Comparison of ENCODE assay signal across 29 cellular contexts in the genomic region with DNA sequence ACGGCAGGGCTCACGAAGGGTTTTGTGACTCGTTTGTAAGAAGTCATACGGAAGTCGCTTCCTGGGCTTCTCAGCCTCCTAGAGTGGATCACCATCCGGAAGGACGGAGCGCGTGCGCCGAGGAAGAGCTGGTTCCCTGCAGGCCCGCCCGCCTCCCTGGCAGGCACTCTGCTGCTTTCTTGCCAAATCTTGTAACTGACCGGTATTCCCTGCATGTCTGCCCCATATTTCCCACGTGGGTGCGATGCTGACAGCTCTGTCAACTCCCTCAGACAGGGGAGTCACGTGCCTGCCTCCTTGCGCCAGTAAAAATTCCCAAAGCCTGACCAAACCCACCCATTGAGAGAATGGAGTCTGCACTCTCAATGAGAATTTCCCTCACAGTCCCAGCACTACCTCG. TPM values are rescaled to one million over a fixed set of nuclear protein-coding genes. Genes with fewer than 3 reads are reported as not detected.
DNase-seq lines count a peak whose midpoint lies in the region; ATAC-seq, FAIRE-seq and TF ChIP-seq lines count a peak whose summit lies in the region.
"Had no signal": no experiment of that assay in that cellular context is flagged by ENCODE, and none has a peak within 500 bp of the region (broad histone marks: within the 10 kb centered on the region; RNA-seq: fewer than 3 reads in every experiment).

No MANE protein-coding gene starts in this region.

- H3K4me1 ChIP-seq in DOHH2 (ENCODE audit: control insufficient read depth, low read length) = peaks cover 35% of the 10 kb centered on the region
- H3K4me1 ChIP-seq in ovary (ENCODE audit: insufficient read depth) = peaks cover 2% of the 10 kb centered on the region

- H3K4me3 ChIP-seq in DOHH2 (ENCODE audit: low read length) (0 out of 2 replicates have a peak overlapping the region, but pooled peaks have one; percentile 46), choroid plexus epithelial cell (ENCODE audit: low read depth, low read length) (no peak overlapping the region), ovary (no peak overlapping the region)
- H3K4me3 ChIP-seq: esophagus squamous epithelium, mucosa of descending colon, Peyer's patch, psoas muscle, spleen, thyroid gland had no signal

- no peaks in the 10 kb centered on the region for H3K36me3 ChIP-seq in DOHH2 (ENCODE audit: control insufficient read depth, low read length)
- no peaks in the 10 kb centered on the region for H3K36me3 ChIP-seq in ovary
- H3K36me3 ChIP-seq: esophagus squamous epithelium, Peyer's patch, spleen, thyroid gland, WERI-Rb-1 had no signal

- no peaks in the 10 kb centered on the region for H3K9me3 ChIP-seq in DOHH2 (ENCODE audit: control insufficient read depth, insufficient read depth, low read length)
- no peaks in the 10 kb centered on the region for H3K9me3 ChIP-seq in ovary
- H3K9me3 ChIP-seq: esophagus squamous epithelium, mucosa of descending colon, Peyer's patch, psoas muscle, thyroid gland had no signal

- 0 out of 2 replicates have a peak, but pooled peaks cover 3% of the 10 kb centered on the region for H4K20me1 ChIP-seq in DOHH2 (ENCODE audit: control insufficient read depth, insufficient read depth, low read depth, low read length)

- no peaks in the 10 kb centered on the region for H3K9me2 ChIP-seq in DOHH2 (replicated peaks; ENCODE audit: control insufficient read depth, low read length)

- peaks cover 7% of the 10 kb centered on the region; the same call in 1 of the 2 replicates for H3F3A ChIP-seq in DOHH2 (ENCODE audit: control insufficient read depth, insufficient read depth)

- no peaks in the 10 kb centered on the region for H3K36me3 Mint-ChIP-seq in stimulated activated effector memory CD8-positive, alpha-beta T cell treated with anti-CD3 and anti-CD28 coated beads, Interleukin-12 subunit alpha, Interleukin-12 subunit beta, amount 100 ng/mL, for 72 hours
- H3K36me3 Mint-ChIP-seq: activated naive CD8-positive, alpha-beta T cell treated with anti-CD3 and anti-CD28 coated beads, Interleukin-2, amount 10 ng/mL, durations not matched to agents 7 days and 5 days had no signal

- TF ChIP-seq CTCF in DOHH2 (IDR thresholded peaks at IDR 0.05; ENCODE audit: low read depth, low read length, poor library complexity, severe bottlenecking) (no peak), choroid plexus epithelial cell (conservative IDR thresholded peaks at IDR 0.05; ENCODE audit: low read depth, low read length) (no peak), ovary (IDR thresholded peaks at IDR 0.05) (no peak)

- peaks cover 6% of the 10 kb centered on the region for H3K4me1 Mint-ChIP-seq in stimulated activated effector memory CD8-positive, alpha-beta T cell treated with anti-CD3 and anti-CD28 coated beads, Interleukin-12 subunit alpha, Interleukin-12 subunit beta, amount 100 ng/mL, for 72 hours

- H3K79me2 ChIP-seq in DOHH2 (ENCODE audit: control insufficient read depth, low read length) = no peaks in the 10 kb centered on the region

- peak; percentile 24 for DNase-seq in NCI-H2029 (lab: John Stamatoyannopoulos, UW)
- DNase-seq in NCI-H2029 treated with DMSO at 0.1 percent for 48 hours (lab: John Stamatoyannopoulos, UW) = no peak
- DNase-seq in choroid plexus epithelial cell (ENCODE audit: low read depth) = peak; percentile 32
- peak; percentile 70 for DNase-seq in left lobe of liver (ENCODE audit: low spot score)
- no peak for DNase-seq in ovary
- no peak for DNase-seq in urothelium cell line (ENCODE audit: low spot score)
- no peak for DNase-seq in stimulated activated effector memory CD8-positive, alpha-beta T cell treated with anti-CD3 and anti-CD28 coated beads, Interleukin-12 subunit alpha, Interleukin-12 subunit beta, amount 100 ng/mL, for 72 hours (ENCODE audit: low spot score in 2 of 2)
- DNase-seq: 8988T; activated CD8-positive, alpha-beta memory T cell treated with anti-CD3 and anti-CD28 coated beads, Interleukin-2, amount 50 U/mL, for 48 hours; activated effector memory CD4-positive, alpha-beta T cell treated with Interleukin-2 at 50 U/mL for 16 hours; activated naive CD8-positive, alpha-beta T cell treated with anti-CD3 and anti-CD28 coated beads, Interleukin-2, amount 10 ng/mL, durations not matched to agents 7 days and 5 days; effector memory CD4-positive, alpha-beta T cell; esophagus squamous epithelium; NCI-H2081 treated with DMSO at 0.1 percent for 48 hours; NCI-H524; psoas muscle; spleen; stimulated activated CD4-positive, alpha-beta T cell treated with anti-CD3 and anti-CD28 coated beads, Interleukin-4, amount 100 ng/mL, for 1 hour; thyroid gland; WERI-Rb-1 had no signal

- peak overlapping the region; percentile 71 for H3K4me2 ChIP-seq in DOHH2 (ENCODE audit: low read length)

- TF ChIP-seq POLR2A in ovary (IDR thresholded peaks at IDR 0.05) = no peak

- 26 to 38% (median 31%) methylated on average over 19 of the region's 19 CpGs for WGBS in ovary, 3 donors

- FAIRE-seq in urothelium cell line (lab: Jason Lieb, UNC) = no peak
- FAIRE-seq: colon, D721Med, H1 had no signal

- H3K27ac Mint-ChIP-seq in stimulated activated effector memory CD8-positive, alpha-beta T cell treated with anti-CD3 and anti-CD28 coated beads, Interleukin-12 subunit alpha, Interleukin-12 subunit beta, amount 100 ng/mL, for 72 hours = no peak overlapping the region
- H3K27ac Mint-ChIP-seq: activated naive CD8-positive, alpha-beta T cell treated with anti-CD3 and anti-CD28 coated beads, Interleukin-2, amount 10 ng/mL, durations not matched to agents 7 days and 5 days; stimulated activated naive CD8-positive, alpha-beta T cell treated with anti-CD3 and anti-CD28 coated beads, Interleukin-15, Interleukin-2, amounts not matched to agents 100 ng/mL and 50 ng/mL, for 24 hours had no signal

- peak; percentile 36 for ATAC-seq in left lobe of liver
- ATAC-seq in stimulated activated effector memory CD8-positive, alpha-beta T cell treated with anti-CD3 and anti-CD28 coated beads, Interleukin-12 subunit alpha, Interleukin-12 subunit beta, amount 100 ng/mL, for 72 hours = no peak
- ATAC-seq: mucosa of descending colon, psoas muscle had no signal

- H3K27me3 ChIP-seq in DOHH2 (ENCODE audit: control insufficient read depth, low read length) (peaks cover 23% of the 10 kb centered on the region), ovary (no peaks in the 10 kb centered on the region)
- H3K27me3 ChIP-seq: Peyer's patch, thyroid gland had no signal

- no peaks in the 10 kb centered on the region for H3K9me3 Mint-ChIP-seq in stimulated activated effector memory CD8-positive, alpha-beta T cell treated with anti-CD3 and anti-CD28 coated beads, Interleukin-12 subunit alpha, Interleukin-12 subunit beta, amount 100 ng/mL, for 72 hours
- H3K9me3 Mint-ChIP-seq: activated naive CD8-positive, alpha-beta T cell treated with anti-CD3 and anti-CD28 coated beads, Interleukin-2, amount 10 ng/mL, durations not matched to agents 7 days and 5 days; neural crest cell; stimulated activated naive CD8-positive, alpha-beta T cell treated with anti-CD3 and anti-CD28 coated beads, Interleukin-15, Interleukin-2, amounts not matched to agents 100 ng/mL and 50 ng/mL, for 24 hours had no signal

- TF ChIP-seq EP300 in ovary (IDR thresholded peaks at IDR 0.05) = no peak

- no peak overlapping the region for H3K4me3 Mint-ChIP-seq in stimulated activated effector memory CD8-positive, alpha-beta T cell treated with anti-CD3 and anti-CD28 coated beads, Interleukin-12 subunit alpha, Interleukin-12 subunit beta, amount 100 ng/mL, for 72 hours
- H3K4me3 Mint-ChIP-seq: activated naive CD8-positive, alpha-beta T cell treated with anti-CD3 and anti-CD28 coated beads, Interleukin-2, amount 10 ng/mL, durations not matched to agents 7 days and 5 days; neural crest cell; stimulated activated naive CD8-positive, alpha-beta T cell treated with anti-CD3 and anti-CD28 coated beads, Interleukin-15, Interleukin-2, amounts not matched to agents 100 ng/mL and 50 ng/mL, for 24 hours had no signal

- H3K27ac ChIP-seq in DOHH2 (ENCODE audit: low read depth, low read length) (no peak overlapping the region), ovary (no peak overlapping the region)
- H3K27ac ChIP-seq: esophagus squamous epithelium, Peyer's patch, psoas muscle, spleen, thyroid gland, WERI-Rb-1 had no signal

- intact Hi-C loops in ovary (cut with DNase I) = loop anchor here in 2 of 4 donors (10.0 kb wide), 2 partner anchors 965 to 1025 kb away; no protein-coding TSS in a partner anchor

RNA-seq across cellular contexts. Expression of a gene that starts 12.7 kb away (rescaled TPM):
- total RNA-seq in left lobe of liver (17.1 TPM), ovary (under 1 TPM in 2 of 7 donors, not detected in 5; 0.33 to 0.48 TPM)
- not detected for polyA plus RNA-seq in ovary
- total RNA-seq: activated naive CD8-positive, alpha-beta T cell treated with anti-CD3 and anti-CD28 coated beads, Interleukin-2, amount 10 ng/mL, durations not matched to agents 7 days and 5 days; esophagus squamous epithelium; H1; neural crest cell; psoas muscle; spleen; thyroid gland had no signal
- polyA plus RNA-seq: BJ, H1, spleen had no signal

Comparison
In these comparisons a context has a peak if more than half of its experiments do, and no peak if none do; other contexts are left out.
1. DNase-seq: peak in NCI-H2029 (single experiment), choroid plexus epithelial cell (single experiment) and left lobe of liver (single experiment); none in NCI-H2029 treated with DMSO at 0.1 percent for 48 hours (single experiment), ovary (0 of 5), urothelium cell line (single experiment) and stimulated activated effector memory CD8-positive, alpha-beta T cell treated with anti-CD3 and anti-CD28 coated beads, Interleukin-12 subunit alpha, Interleukin-12 subunit beta, amount 100 ng/mL, for 72 hours (0 of 2).
2. RNA of a gene that starts 12.7 kb away (total RNA-seq): 17.1 TPM in left lobe of liver (single experiment); 0.33 to 0.48 TPM in ovary; every median in the first group is over 10 times any median in the second.